In genomic region chr10:124579003-124579384, GRCh38 we compare ENCODE assay signal across 1 cellular context.
TF ChIP-seq lines count a peak whose summit lies in the region.

No MANE protein-coding gene starts in this region.

TF ChIP-seq in GM23338, 12 proteins besides CTCF, POLR2A, EP300 and RAD21 (continued from another document):
- TF ChIP-seq ZNF462 (CRISPR knock-in tag; IDR thresholded peaks at IDR 0.05) (no peak), STAT1 (IDR thresholded peaks at IDR 0.05; ENCODE audit: unreplicated experiment) (no peak), JUNB (IDR thresholded peaks at IDR 0.05; ENCODE audit: unreplicated experiment) (no peak), CREB1 (CRISPR knock-in tag; IDR thresholded peaks at IDR 0.05; ENCODE audit: low read depth) (no peak), EZH2phosphoT487 (IDR thresholded peaks at IDR 0.05; ENCODE audit: unreplicated experiment) (no peak), NANOG (IDR thresholded peaks at IDR 0.05; ENCODE audit: borderline replicate concordance) (no peak), POLR2AphosphoS5 (IDR thresholded peaks at IDR 0.05; ENCODE audit: low read depth) (no peak)
